Comparison of ENCODE assay signal across 22 cellular contexts in the genomic region with DNA sequence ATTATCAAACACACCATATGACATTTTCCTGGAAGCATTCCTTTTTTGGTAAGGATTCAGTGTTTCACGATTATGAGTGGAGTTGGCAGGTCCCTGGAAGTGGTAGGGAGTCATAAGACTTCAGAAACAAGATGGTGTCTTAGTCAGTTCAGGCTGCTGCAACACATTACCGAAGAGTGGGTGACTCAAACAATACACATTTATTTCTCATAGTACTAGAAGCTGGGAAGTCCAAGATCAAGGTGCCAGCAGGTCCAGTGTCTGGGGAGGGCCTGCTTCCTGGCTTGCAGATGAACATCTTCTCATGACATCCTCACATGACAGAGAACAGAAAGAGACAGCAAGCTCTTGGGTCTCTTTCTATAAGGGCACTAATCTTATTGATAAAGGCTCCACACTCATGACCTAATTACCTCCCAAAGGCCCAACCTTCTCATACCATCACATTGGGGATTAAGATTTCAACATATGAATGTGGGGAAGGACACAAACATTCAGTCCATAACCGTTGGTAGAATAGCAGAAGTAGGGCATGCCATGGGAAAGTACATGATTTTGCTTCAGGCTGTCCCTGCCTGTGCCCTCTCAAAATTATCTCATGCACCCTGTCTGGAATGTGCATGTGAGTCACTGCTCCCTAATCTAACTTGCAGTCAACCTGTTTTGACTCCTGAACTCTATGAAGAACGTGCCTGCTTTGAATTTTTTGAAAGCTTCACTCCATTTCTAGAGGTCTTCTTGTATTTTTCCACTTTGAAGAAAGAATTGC.
DNase-seq lines count a peak whose midpoint lies in the region; ATAC-seq, FAIRE-seq and TF ChIP-seq lines count a peak whose summit lies in the region.
"Had no signal": no experiment of that assay in that cellular context is flagged by ENCODE, and none has a peak within 500 bp of the region (broad histone marks: within the 10 kb centered on the region; RNA-seq: fewer than 3 reads in every experiment).

No MANE protein-coding gene starts in this region.

- no peak overlapping the region for H3K9ac ChIP-seq in astrocyte (ENCODE audit: low read length)

- peak overlapping the region; percentile 27 for H3K27ac Mint-ChIP-seq in astrocyte (ENCODE audit: unreplicated experiment)
- H3K27ac Mint-ChIP-seq: activated CD4-positive, alpha-beta T cell treated with anti-CD3 and anti-CD28 coated beads for 36 hours had no signal

- ATAC-seq in GM19328 (IDR thresholded peaks at IDR 0.05; ENCODE audit: unreplicated experiment), result no peak
- ATAC-seq: activated CD4-positive, alpha-beta T cell treated with anti-CD3 and anti-CD28 coated beads for 36 hours; activated T-cell treated with anti-CD3 and anti-CD28 coated beads, Interleukin-2, amount 50 U/mL, for 4 hours; lower lobe of right lung had no signal

- no peaks in the 10 kb centered on the region for H3K36me3 ChIP-seq in astrocyte (ENCODE audit: insufficient read depth, low read length)
- H3K36me3 ChIP-seq in sigmoid colon, result no peaks in the 10 kb centered on the region
- H3K36me3 ChIP-seq: lower lobe of right lung, uterus had no signal

- no peaks in the 10 kb centered on the region for H3K79me2 ChIP-seq in astrocyte (ENCODE audit: insufficient read depth, low read length)

- H3K27me3 Mint-ChIP-seq in astrocyte (ENCODE audit: low read depth, unreplicated experiment), result no peaks in the 10 kb centered on the region
- H3K27me3 Mint-ChIP-seq: activated CD4-positive, alpha-beta T cell treated with anti-CD3 and anti-CD28 coated beads for 36 hours had no signal

- H4K20me1 ChIP-seq in astrocyte (ENCODE audit: insufficient read depth, low read length), result no peaks in the 10 kb centered on the region

- intact Hi-C loops in sigmoid colon (cut with DNase I), result no loop called here

- peaks cover 15% of the 10 kb centered on the region for H3K4me1 Mint-ChIP-seq in astrocyte (ENCODE audit: low read depth, unreplicated experiment)
- H3K4me1 Mint-ChIP-seq: activated CD4-positive, alpha-beta T cell treated with anti-CD3 and anti-CD28 coated beads for 36 hours had no signal

- H2AFZ ChIP-seq in astrocyte (ENCODE audit: low read depth, low read length), result no peak overlapping the region

- TF ChIP-seq POLR2A in H54 (IDR thresholded peaks at IDR 0.05; ENCODE audit: low read depth, low read length) (no peak), sigmoid colon (IDR thresholded peaks at IDR 0.05) (no peak)

- FAIRE-seq in H54 (lab: Jason Lieb, UNC) (peak; percentile 20), astrocyte (lab: Jason Lieb, UNC) (no peak)

- peaks cover 5% of the 10 kb centered on the region for H3K9me3 Mint-ChIP-seq in astrocyte (ENCODE audit: unreplicated experiment)

- in situ Hi-C loops in GM13976 (cut with MboI; ENCODE audit: low sequenced_read_pairs, unreplicated experiment), result no loop called here

- DNase-seq in H54 (ENCODE audit: insufficient read length, low spot score) (no peak), astrocyte (ENCODE audit: low read depth) (no peak), islet precursor cell (peak; percentile 63), sigmoid colon (no peak), GM13976 (ENCODE audit: low spot score) (no peak), SW480 (ENCODE audit: low spot score) (no peak)
- DNase-seq in activated CD4-positive, CD25-positive, alpha-beta regulatory T cell treated with anti-CD3 and anti-CD28 coated beads, Interleukin-2, amount 50 U/mL, for 72 hours, result no peak
- DNase-seq: activated CD4-positive, alpha-beta T cell treated with anti-CD3 and anti-CD28 coated beads for 36 hours; activated naive CD4-positive, alpha-beta T cell treated with Interleukin-2 at 50 U/mL for 16 hours; activated T-cell treated with anti-CD3 and anti-CD28 coated beads, Interleukin-2, amount 50 U/mL, for 4 hours; C1 segment of cervical spinal cord; dermis blood vessel endothelial cell; foreskin melanocyte; hypothalamus; lower lobe of right lung; MM.1S; NCI-H1694 treated with DMSO at 0.1 percent for 48 hours; nucleus accumbens; OCI-M1; SHP77; uterus had no signal

- H3K4me1 ChIP-seq in astrocyte (ENCODE audit: insufficient read depth, low read length), result no peaks in the 10 kb centered on the region
- H3K4me1 ChIP-seq in sigmoid colon, result peaks cover 0 to 21% (median 17%) of the 10 kb centered on the region in 4 donors
- H3K4me1 ChIP-seq: lower lobe of right lung, uterus had no signal

- no peak for TF ChIP-seq CTCF in astrocyte (IDR thresholded peaks at IDR 0.05; ENCODE audit: insufficient read depth, low read depth, low read length)
- no peak for TF ChIP-seq CTCF in sigmoid colon (IDR thresholded peaks at IDR 0.05)
- no peak for TF ChIP-seq CTCF in GM13976 (IDR thresholded peaks at IDR 0.05; ENCODE audit: borderline replicate concordance, control extremely low read depth, extremely low read depth, insufficient read depth, missing control alignments)

- H3K9me3 ChIP-seq in astrocyte (ENCODE audit: insufficient read depth, low read depth, low read length) (peaks cover 4% of the 10 kb centered on the region), sigmoid colon (no peaks in the 10 kb centered on the region)
- H3K9me3 ChIP-seq: uterus had no signal

- no peak overlapping the region for H3K27ac ChIP-seq in astrocyte (ENCODE audit: low read depth, low read length)
- peak overlapping the region in 3 of 4 donors; percentile 40 to 73 (median 69) for H3K27ac ChIP-seq in sigmoid colon
- H3K27ac ChIP-seq: lower lobe of right lung, uterus had no signal

- TF ChIP-seq EP300 in sigmoid colon (IDR thresholded peaks at IDR 0.05), result no peak

- peaks cover 1% of the 10 kb centered on the region for H3K36me3 Mint-ChIP-seq in astrocyte (ENCODE audit: low read depth, unreplicated experiment)

- 80 to 81% methylated on average over 4 of the region's 4 CpGs for WGBS in sigmoid colon, 2 donors

- no peak overlapping the region for H3K4me2 ChIP-seq in astrocyte (ENCODE audit: low read length)

- H3K27me3 ChIP-seq in astrocyte (ENCODE audit: insufficient read depth, low read length) (no peaks in the 10 kb centered on the region), sigmoid colon (no peaks in the 10 kb centered on the region)
- H3K27me3 ChIP-seq: uterus had no signal

- H3K4me3 Mint-ChIP-seq in astrocyte (ENCODE audit: unreplicated experiment), result no peak overlapping the region
- H3K4me3 Mint-ChIP-seq: activated CD4-positive, alpha-beta T cell treated with anti-CD3 and anti-CD28 coated beads for 36 hours; activated T-cell treated with anti-CD3 and anti-CD28 coated beads, Interleukin-2, amount 50 U/mL, for 4 hours had no signal

- H3K4me3 ChIP-seq in astrocyte (ENCODE audit: insufficient read depth, low read depth, low read length), result no peak overlapping the region
- H3K4me3 ChIP-seq in sigmoid colon, result no peak overlapping the region
- H3K4me3 ChIP-seq: lower lobe of right lung, uterus had no signal
